Comparison of ENCODE assay signal across 1 cellular context in the genomic region with DNA sequence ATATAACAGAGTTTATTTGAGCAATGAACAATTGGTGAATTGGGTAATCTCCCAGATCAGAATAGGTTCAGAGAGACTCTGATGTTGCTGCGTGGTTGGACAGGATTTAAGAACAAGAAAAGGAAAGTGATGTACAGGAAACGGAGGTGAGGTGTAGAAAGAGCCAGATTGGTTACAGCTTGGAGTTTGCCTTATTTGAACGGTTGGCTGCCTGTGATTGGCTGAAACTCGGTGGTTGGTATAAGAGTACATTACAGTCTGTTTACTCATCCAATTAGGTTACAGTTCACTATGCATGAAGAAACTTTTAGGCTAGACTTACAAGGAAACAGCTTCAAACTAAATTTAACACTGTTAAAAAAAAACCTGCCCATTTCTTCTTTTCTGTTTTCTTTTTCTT.
TF ChIP-seq lines count a peak whose summit lies in the region.

No MANE protein-coding gene starts in this region.

TF ChIP-seq in HepG2, 621 proteins besides CTCF, POLR2A, EP300 and RAD21 (continued from another document):
- TF ChIP-seq, protein P1, sequence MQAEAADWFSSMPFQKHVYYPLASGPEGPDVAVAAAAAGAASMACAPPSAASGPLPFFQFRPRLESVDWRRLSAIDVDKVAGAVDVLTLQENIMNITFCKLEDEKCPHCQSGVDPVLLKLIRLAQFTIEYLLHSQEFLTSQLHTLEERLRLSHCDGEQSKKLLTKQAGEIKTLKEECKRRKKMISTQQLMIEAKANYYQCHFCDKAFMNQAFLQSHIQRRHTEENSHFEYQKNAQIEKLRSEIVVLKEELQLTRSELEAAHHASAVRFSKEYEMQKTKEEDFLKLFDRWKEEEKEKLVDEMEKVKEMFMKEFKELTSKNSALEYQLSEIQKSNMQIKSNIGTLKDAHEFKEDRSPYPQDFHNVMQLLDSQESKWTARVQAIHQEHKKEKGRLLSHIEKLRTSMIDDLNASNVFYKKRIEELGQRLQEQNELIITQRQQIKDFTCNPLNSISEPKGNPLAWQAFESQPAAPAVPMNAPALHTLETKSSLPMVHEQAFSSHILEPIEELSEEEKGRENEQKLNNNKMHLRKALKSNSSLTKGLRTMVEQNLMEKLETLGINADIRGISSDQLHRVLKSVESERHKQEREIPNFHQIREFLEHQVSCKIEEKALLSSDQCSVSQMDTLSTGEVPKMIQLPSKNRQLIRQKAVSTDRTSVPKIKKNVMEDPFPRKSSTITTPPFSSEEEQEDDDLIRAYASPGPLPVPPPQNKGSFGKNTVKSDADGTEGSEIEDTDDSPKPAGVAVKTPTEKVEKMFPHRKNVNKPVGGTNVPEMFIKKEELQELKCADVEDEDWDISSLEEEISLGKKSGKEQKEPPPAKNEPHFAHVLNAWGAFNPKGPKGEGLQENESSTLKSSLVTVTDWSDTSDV (CRISPR knock-in tag; IDR thresholded peaks at IDR 0.05): no peak
